ENCODE assay signal across 29 cellular contexts in the genomic region with DNA sequence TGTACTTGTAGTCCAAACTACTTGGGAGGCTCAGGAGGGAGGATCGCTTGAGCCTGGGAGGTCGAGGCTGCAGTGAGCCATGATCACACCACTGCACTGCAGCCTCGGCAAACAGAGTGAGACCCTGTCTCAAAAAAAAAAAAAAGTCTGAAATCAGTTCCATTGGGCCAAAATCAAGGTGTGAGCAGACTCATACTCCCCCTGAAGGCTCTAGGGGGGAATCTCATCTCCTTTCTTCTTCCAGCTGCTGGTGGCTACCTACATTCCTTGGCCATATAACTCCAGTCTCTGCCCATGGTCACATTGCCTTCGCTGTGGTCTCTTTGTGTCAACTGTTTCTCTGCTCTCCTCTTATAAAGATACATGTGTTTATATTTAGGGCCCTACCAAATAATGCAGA.
"Had no signal": no experiment of that assay in that cellular context is flagged by ENCODE, and none has a peak within 500 bp of the region (broad histone marks: within the 10 kb centered on the region; RNA-seq: fewer than 3 reads in every experiment).

No MANE protein-coding gene starts in this region.

- ATAC-seq: naive thymus-derived CD8-positive, alpha-beta T cell; pancreas; right cardiac atrium; sciatic nerve; stimulated activated naive B cell treated with anti-CD40 and anti-IgM and Interleukin-4, amounts not matched to agents 10 μg/mL and 1 μg/mL and 100 μg/mL, for 72 hours; stimulated activated naive CD8-positive, alpha-beta T cell treated with anti-CD3 and anti-CD28 coated beads, Interleukin-15, Interleukin-2, amounts not matched to agents 100 U/mL and 50 U/mL, for 24 hours had no signal

- H3K36me3 Mint-ChIP-seq: immature natural killer cell; naive thymus-derived CD8-positive, alpha-beta T cell; stimulated activated naive B cell treated with anti-CD40 and anti-IgM and Interleukin-4, amounts not matched to agents 10 μg/mL and 1 μg/mL and 100 μg/mL, for 72 hours had no signal

- H3K27ac ChIP-seq: left ventricle myocardium inferior, pancreas, prostate gland, skin epidermis, stomach, testis, thyroid gland, transverse colon, upper lobe of left lung, vagina had no signal

- H3K36me3 ChIP-seq: left ventricle myocardium inferior, pancreas, prostate gland, stomach, thyroid gland, transverse colon, upper lobe of left lung, vagina had no signal

- H3K9me3 Mint-ChIP-seq: neural crest cell; stimulated activated naive B cell treated with anti-CD40 and anti-IgM and Interleukin-4, amounts not matched to agents 10 μg/mL and 1 μg/mL and 100 μg/mL, for 72 hours had no signal

- H3K9me3 ChIP-seq: left ventricle myocardium inferior, pancreas, prostate gland, stomach, testis, thyroid gland, transverse colon, upper lobe of left lung, vagina had no signal

- H3K27ac Mint-ChIP-seq: immature natural killer cell; naive thymus-derived CD8-positive, alpha-beta T cell; stimulated activated naive B cell treated with anti-CD40 and anti-IgM and Interleukin-4, amounts not matched to agents 10 μg/mL and 1 μg/mL and 100 μg/mL, for 72 hours had no signal

- H3K4me1 Mint-ChIP-seq: immature natural killer cell; nephron; stimulated activated naive B cell treated with anti-CD40 and anti-IgM and Interleukin-4, amounts not matched to agents 10 μg/mL and 1 μg/mL and 100 μg/mL, for 72 hours had no signal

- DNase-seq: hypothalamus; immature natural killer cell; islet precursor cell; left ventricle myocardium inferior; midbrain; naive thymus-derived CD8-positive, alpha-beta T cell; nucleus accumbens; pancreas; posterior cingulate gyrus; retina; right cardiac atrium; stimulated activated CD4-positive, alpha-beta T cell treated with anti-CD3 and anti-CD28 coated beads, Interleukin-12 subunit alpha, Interleukin-12 subunit beta, amount 100 ng/mL, for 4 hours; stimulated activated CD4-positive, alpha-beta T cell treated with anti-CD3 and anti-CD28 coated beads, Interleukin-15, amount 100 ng/mL, for 24 hours; stimulated activated CD4-positive, alpha-beta T cell treated with anti-CD3 and anti-CD28 coated beads, Interleukin-2, amount 100 ng/mL, for 24 hours; stimulated activated CD4-positive, alpha-beta T cell treated with anti-CD3 and anti-CD28 coated beads, Interleukin-4, amount 100 ng/mL, for 1 hour; stimulated activated naive B cell treated with anti-CD40 and anti-IgM and Interleukin-4, amounts not matched to agents 10 μg/mL and 1 μg/mL and 100 μg/mL, for 72 hours; stimulated activated naive CD8-positive, alpha-beta T cell treated with anti-CD3 and anti-CD28 coated beads, Interleukin-15, Interleukin-2, amounts not matched to agents 100 U/mL and 50 U/mL, for 24 hours; stomach; testis; thyroid gland; transverse colon; upper lobe of left lung had no signal

- H3K4me3 ChIP-seq: left ventricle myocardium inferior, lung, pancreas, prostate gland, skin epidermis, stomach, testis, thyroid gland, transverse colon, upper lobe of left lung, vagina had no signal

- H3K27me3 ChIP-seq: pancreas, stomach, testis, thyroid gland, transverse colon, upper lobe of left lung, vagina had no signal

- H3K27me3 Mint-ChIP-seq: stimulated activated naive B cell treated with anti-CD40 and anti-IgM and Interleukin-4, amounts not matched to agents 10 μg/mL and 1 μg/mL and 100 μg/mL, for 72 hours had no signal

- H3K4me3 Mint-ChIP-seq: immature natural killer cell; naive thymus-derived CD8-positive, alpha-beta T cell; nephron; neural crest cell; stimulated activated naive B cell treated with anti-CD40 and anti-IgM and Interleukin-4, amounts not matched to agents 10 μg/mL and 1 μg/mL and 100 μg/mL, for 72 hours had no signal

- H3K4me1 ChIP-seq: left ventricle myocardium inferior, pancreas, prostate gland, stomach, testis, transverse colon, vagina had no signal
